Comparison of ENCODE assay signal across 8 cellular contexts in the genomic region with DNA sequence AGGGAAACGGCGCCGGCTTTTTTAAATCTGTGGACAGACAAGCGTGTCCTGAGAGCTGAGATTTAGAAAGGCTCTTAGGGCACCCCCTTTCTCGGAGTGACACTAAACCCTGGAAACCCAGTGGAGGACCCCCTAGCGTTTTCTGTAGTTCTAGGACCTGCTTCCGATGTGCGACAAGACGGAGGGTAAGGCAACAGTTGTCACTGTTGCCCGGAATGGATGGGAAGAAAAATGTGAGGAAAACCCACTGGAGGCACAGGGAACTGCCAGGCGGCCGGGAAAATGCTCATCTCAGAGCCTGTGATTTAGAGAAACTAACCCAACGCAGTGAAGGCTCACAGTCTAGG. TPM values are rescaled to one million over a fixed set of nuclear protein-coding genes. Genes with fewer than 3 reads are reported as not detected.
DNase-seq lines count a peak whose midpoint lies in the region; ATAC-seq and TF ChIP-seq lines count a peak whose summit lies in the region.

No MANE protein-coding gene starts in this region.

- CTCF ChIA-PET in CD4-positive, alpha-beta memory T cell (lab: Charles Lee; ENCODE audit: partially characterized antibody), result interaction anchor here (0.7 to 2.0 kb wide), 9 partner anchors 8 to 148 kb away, joined by 3 to 6 read pairs (median 3); partner anchors contain the start of gene PRELID3B
- CTCF ChIA-PET in HEK293T (lab: Yijun Ruan, JAX), result interaction anchor here (0.6 kb wide), 2 partner anchors 44 to 434 kb away, joined by 3 to 4 read pairs; no protein-coding TSS in a partner anchor

- 8 to 10% methylated on average over 11 to 13 of the region's 13 CpGs for WGBS in endodermal cell (ENCODE audit: insufficient coverage in 1 of 2, insufficient read length in 1 of 2), 2 experiments

- POLR2A ChIA-PET in CD4-positive, alpha-beta memory T cell (lab: Charles Lee; ENCODE audit: partially characterized antibody), result interaction anchor here (0.7 to 3.8 kb wide), 42 partner anchors 9 to 1640 kb away, joined by 3 to 104 read pairs (median 4); partner anchors contain the start of genes NELFCD, PRELID3B, STX16 and VAPB
- POLR2A ChIA-PET in HEK293T (lab: Yijun Ruan, JAX), result interaction anchor here (0.7 to 3.5 kb wide), 22 partner anchors 8 to 382 kb away, joined by 3 to 29 read pairs (median 4); partner anchors contain the start of genes NELFCD, PRELID3B and STX16

- peak overlapping the region; percentile 93 to 98 (median 96) for H3K27ac Mint-ChIP-seq in CD4-positive, alpha-beta memory T cell
- H3K27ac Mint-ChIP-seq in endodermal cell (peak overlapping the region; percentile 93), neural crest cell (ENCODE audit: unreplicated experiment) (peak overlapping the region; percentile 60)

- H3K27me3 Mint-ChIP-seq in CD4-positive, alpha-beta memory T cell, result no peaks in the 10 kb centered on the region
- H3K27me3 Mint-ChIP-seq in endodermal cell (ENCODE audit: insufficient read depth) (peaks cover 29% of the 10 kb centered on the region), neural crest cell (ENCODE audit: low read depth) (no peaks in the 10 kb centered on the region)

- H3K4me1 Mint-ChIP-seq in CD4-positive, alpha-beta memory T cell, result peaks cover 37 to 61% (median 48%) of the 10 kb centered on the region in 4 donors
- H3K4me1 Mint-ChIP-seq in endodermal cell (peaks cover 23% of the 10 kb centered on the region), neural crest cell (peaks cover 51% of the 10 kb centered on the region)

- peak overlapping the region; percentile 89 to 95 (median 92) for H3K4me3 Mint-ChIP-seq in CD4-positive, alpha-beta memory T cell
- H3K4me3 Mint-ChIP-seq in endodermal cell (peak overlapping the region; percentile 84), neural crest cell (peak overlapping the region; percentile 93)

- peak overlapping the region; percentile 55 for H3K9ac ChIP-seq in endodermal cell (ENCODE audit: extremely low read depth, low read length, poor library complexity, severe bottlenecking)

- H3K36me3 Mint-ChIP-seq in CD4-positive, alpha-beta memory T cell, result peaks cover 46 to 76% of the 10 kb centered on the region in 2 donors
- peaks cover 61% of the 10 kb centered on the region for H3K36me3 Mint-ChIP-seq in endodermal cell (ENCODE audit: low read depth)
- H3K36me3 Mint-ChIP-seq in neural crest cell (ENCODE audit: low read depth), result peaks cover 12% of the 10 kb centered on the region

- peaks cover 50% of the 10 kb centered on the region for H3K36me3 ChIP-seq in CD4-positive, alpha-beta memory T cell (ENCODE audit: insufficient read depth, low read length)
- H3K36me3 ChIP-seq in Peyer's patch (peaks cover 0 to 55% (median 0%) of the 10 kb centered on the region in 3 donors), endodermal cell (ENCODE audit: control insufficient read depth, insufficient read depth, low read length) (peaks cover 68% of the 10 kb centered on the region)

- TF ChIP-seq POLR2A in Peyer's patch (IDR thresholded peaks at IDR 0.05), result no peak

- no peaks in the 10 kb centered on the region for H3K9me3 ChIP-seq in CD4-positive, alpha-beta memory T cell (ENCODE audit: control insufficient read depth in 1 of 2, low read length in 2 of 2)
- H3K9me3 ChIP-seq in Peyer's patch (no peaks in the 10 kb centered on the region), endodermal cell (ENCODE audit: control insufficient read depth, low read length) (no peaks in the 10 kb centered on the region)

- peaks cover 49% of the 10 kb centered on the region for H3K4me1 ChIP-seq in CD4-positive, alpha-beta memory T cell (ENCODE audit: insufficient read depth, low read length)
- peaks cover 0 to 41% (median 11%) of the 10 kb centered on the region in 4 donors for H3K4me1 ChIP-seq in Peyer's patch
- H3K4me1 ChIP-seq in endodermal cell (ENCODE audit: control insufficient read depth, insufficient read depth, low read length), result peaks cover 3% of the 10 kb centered on the region

- H3K4me3 ChIP-seq in CD4-positive, alpha-beta memory T cell (ENCODE audit: low read length in 2 of 2), result peak overlapping the region; percentile 18 to 82
- H3K4me3 ChIP-seq in Peyer's patch (peak overlapping the region; percentile 62 to 88 (median 76)), endodermal cell (ENCODE audit: low read length) (peak overlapping the region; percentile 89)

- intact Hi-C loops in CD4-positive, alpha-beta memory T cell (cut with micrococcal nuclease), result loop anchor here (1.0 to 10.0 kb wide), 7 partner anchors 10 to 1638 kb away; partner anchors contain the start of genes NELFCD, PRELID3B, RAB22A and RBM38

- ATAC-seq in GM18907 (IDR thresholded peaks at IDR 0.05; ENCODE audit: unreplicated experiment), result no peak

- H3K27ac ChIP-seq in CD4-positive, alpha-beta memory T cell (ENCODE audit: low read depth, low read length), result peak overlapping the region; percentile 82
- H3K27ac ChIP-seq in Peyer's patch (peak overlapping the region; percentile 87 to 95 (median 92)), endodermal cell (ENCODE audit: low read depth, low read length) (peak overlapping the region; percentile 78)

- peak in 2 of 6 experiments; percentile 34 to 38 for TF ChIP-seq CTCF in Peyer's patch (IDR thresholded peaks at IDR 0.05)
- TF ChIP-seq CTCF in endodermal cell (conservative IDR thresholded peaks at IDR 0.05), result peak; percentile 59
- peak; percentile 56 for TF ChIP-seq CTCF in neural crest cell (conservative IDR thresholded peaks at IDR 0.05)
- TF ChIP-seq CTCF in GM20000 (IDR thresholded peaks at IDR 0.05; ENCODE audit: extremely low read depth, missing control alignments), result no peak
- no peak for TF ChIP-seq CTCF in GM13977 (IDR thresholded peaks at IDR 0.05; ENCODE audit: extremely low read depth, insufficient read depth, missing control alignments)

- in situ Hi-C loops in GM13977 (cut with MboI; ENCODE audit: low pct_unique_long_range_greater_than_20kb, low sequenced_read_pairs, unreplicated experiment), result no loop called here

- H3K27me3 ChIP-seq in CD4-positive, alpha-beta memory T cell (ENCODE audit: insufficient read depth, low read length), result no peaks in the 10 kb centered on the region
- H3K27me3 ChIP-seq in Peyer's patch (no peaks in the 10 kb centered on the region), endodermal cell (ENCODE audit: control insufficient read depth, insufficient read depth, low read length, poor library complexity, severe bottlenecking) (no peaks in the 10 kb centered on the region)

- peaks cover 0 to 2% (median 0%) of the 10 kb centered on the region in 8 donors for H3K9me3 Mint-ChIP-seq in CD4-positive, alpha-beta memory T cell
- no peaks in the 10 kb centered on the region for H3K9me3 Mint-ChIP-seq in endodermal cell
- no peaks in the 10 kb centered on the region for H3K9me3 Mint-ChIP-seq in neural crest cell

- no peak for DNase-seq in CD4-positive, alpha-beta memory T cell
- DNase-seq in HEK293T (ENCODE audit: extremely low spot score) (peak; percentile 55), Peyer's patch (no peak), endodermal cell (no peak), neural crest cell (ENCODE audit: low read depth, low spot score) (no peak), GM20000 (ENCODE audit: low spot score) (no peak), GM13977 (ENCODE audit: low spot score) (no peak)

TF ChIP-seq in HEK293T, 16 proteins besides CTCF, POLR2A, EP300 and RAD21:
- no peak for TF ChIP-seq FOXM1 (IDR thresholded peaks at IDR 0.05; ENCODE audit: borderline replicate concordance)
- peak; percentile 51 for TF ChIP-seq L3MBTL2 (conservative IDR thresholded peaks at IDR 0.05)
- no peak for TF ChIP-seq FOXK2 (IDR thresholded peaks at IDR 0.05)
TF ChIP-seq in HEK293T: peak in this region for 1.

RNA-seq across cellular contexts. Expression of gene ATP5F1E, which starts 0.6 kb away (rescaled TPM):
- 10 to 100 TPM; 77.2 to 84.5 TPM for total RNA-seq in CD4-positive, alpha-beta memory T cell
- 100 to 1,000 TPM in 1 of 2 donors, 10 to 100 TPM in 1; 76.9 to 102 TPM for polyA plus RNA-seq in CD4-positive, alpha-beta memory T cell
- total RNA-seq in Peyer's patch, result 10 to 100 TPM; 20.6 to 34.0 (median 26.8) TPM
- 10 to 100 TPM; 52.6 to 62.6 TPM for total RNA-seq in endodermal cell
- polyA plus RNA-seq in endodermal cell (2013, experiment 1 of 2), result 73.3 TPM
- 79.4 TPM for polyA plus RNA-seq in endodermal cell (2013, experiment 2 of 2)
- 66.0 and 74.9 TPM in 2 replicates for total RNA-seq in neural crest cell

RNA-seq across cellular contexts. Expression of gene PRELID3B, which starts 9.9 kb away (rescaled TPM):
- total RNA-seq in CD4-positive, alpha-beta memory T cell, result 10 to 100 TPM; 47.0 to 53.5 TPM
- polyA plus RNA-seq in CD4-positive, alpha-beta memory T cell, result 10 to 100 TPM; 35.7 to 54.7 TPM
- total RNA-seq in Peyer's patch, result 100 to 1,000 TPM in 2 of 4 donors, 10 to 100 TPM in 2; 44.6 to 148 (median 86.5) TPM
- total RNA-seq in endodermal cell, result 10 to 100 TPM; 48.6 to 50.8 TPM
- polyA plus RNA-seq in endodermal cell (2013, experiment 1 of 2), result 54.6 TPM
- 51.3 TPM for polyA plus RNA-seq in endodermal cell (2013, experiment 2 of 2)
- total RNA-seq in neural crest cell, result 45.3 and 53.6 TPM in 2 replicates

RNA-seq across cellular contexts. Expression of gene TUBB1, which starts 13.5 kb away (rescaled TPM):
- not detected for total RNA-seq in CD4-positive, alpha-beta memory T cell
- not detected for polyA plus RNA-seq in CD4-positive, alpha-beta memory T cell
- not detected for total RNA-seq in Peyer's patch
- not detected for total RNA-seq in endodermal cell
- not detected for polyA plus RNA-seq in endodermal cell (2013, experiment 1 of 2)
- polyA plus RNA-seq in endodermal cell (2013, experiment 2 of 2), result not detected
- not detected in 2 replicates for total RNA-seq in neural crest cell

RNA-seq across cellular contexts. Expression of gene CTSZ, which starts 25.6 kb away (rescaled TPM):
- total RNA-seq in CD4-positive, alpha-beta memory T cell, result 10 to 100 TPM; 34.8 to 37.3 TPM
- polyA plus RNA-seq in CD4-positive, alpha-beta memory T cell, result 1 to 10 TPM in 1 of 2 donors, under 1 TPM in 1; 0.76 to 3.4 TPM
- total RNA-seq in Peyer's patch (100 to 1,000 TPM in 3 of 4 donors, 10 to 100 TPM in 1; 78.4 to 310 (median 274) TPM), endodermal cell (10 to 100 TPM; 55.9 to 76.6 TPM), neural crest cell (22.7 and 23.6 TPM in 2 replicates)
- polyA plus RNA-seq in endodermal cell (2013, experiment 1 of 2), result 33.0 TPM
- 30.2 TPM for polyA plus RNA-seq in endodermal cell (2013, experiment 2 of 2)

RNA-seq across cellular contexts. Expression of gene NELFCD, which starts 51.6 kb away (rescaled TPM):
- 10 to 100 TPM; 77.6 to 93.3 TPM for total RNA-seq in CD4-positive, alpha-beta memory T cell
- polyA plus RNA-seq in CD4-positive, alpha-beta memory T cell, result 10 to 100 TPM; 72.6 to 88.0 TPM
- total RNA-seq in Peyer's patch (10 to 100 TPM; 39.6 to 98.2 (median 65.1) TPM), endodermal cell (10 to 100 TPM; 66.6 to 72.5 TPM), neural crest cell (117 and 130 TPM in 2 replicates)
- polyA plus RNA-seq in endodermal cell (2013, experiment 1 of 2), result 126 TPM
- polyA plus RNA-seq in endodermal cell (2013, experiment 2 of 2), result 112 TPM

Comparison
In these comparisons a context has a peak if more than half of its experiments do, and no peak if none do; other contexts are left out.
1. CTCF ChIP-seq: peak in endodermal cell (single experiment) and neural crest cell (single experiment); none in GM20000 (single experiment) and GM13977 (single experiment).
2. Peak in every context shown above with its lines, with median percentiles within 50 percentile points of each other: H3K27ac ChIP-seq, H3K4me3 ChIP-seq, H3K27ac Mint-ChIP-seq and H3K4me3 Mint-ChIP-seq.